Comparison of ENCODE assay signal across 8 cellular contexts in genomic region chr4:54657556-54658313, GRCh38. TPM values are rescaled to one million over a fixed set of nuclear protein-coding genes. Genes with fewer than 3 reads are reported as not detected.
DNase-seq lines count a peak whose midpoint lies in the region; ATAC-seq, FAIRE-seq and TF ChIP-seq lines count a peak whose summit lies in the region.

Gene KIT (plus strand): TSS chr4:54657957. CDS start chr4:54658015, 58 bp downstream.

- WGBS in A549 (ENCODE audit: missing lambda C conversion rate) = no CpG with 5 or more reads among the region's 78 CpGs

- TF ChIP-seq RAD21 in A549 (conservative IDR thresholded peaks at IDR 0.05 in 1 of 2, IDR thresholded peaks at IDR 0.05 in 1 of 2) = no peak

- no peak for FAIRE-seq in A549 (lab: Jason Lieb, UNC)

- TF ChIP-seq EP300 in A549 (IDR thresholded peaks at IDR 0.05) = no peak

- ATAC-seq in A549 (peak in 1 of 2 experiments; percentile 53; a peak in 3 of 6 replicates), GM19372 (IDR thresholded peaks at IDR 0.05; ENCODE audit: low read depth, unreplicated experiment) (peak; percentile 14), HG03469 (IDR thresholded peaks at IDR 0.05; ENCODE audit: unreplicated experiment) (no peak), GM18858 (IDR thresholded peaks at IDR 0.05; ENCODE audit: unreplicated experiment) (no peak)

- H3K9me3 ChIP-seq in A549 (no peaks in the 10 kb centered on the region), neutrophil (no peaks in the 10 kb centered on the region)

- H3K27me3 ChIP-seq in neutrophil = peaks cover 60% of the 10 kb centered on the region

- H3K4me2 ChIP-seq in A549 = peak within 1 kb of the TSS; percentile 81

- no peaks in the 10 kb centered on the region for H3K36me3 ChIP-seq in neutrophil

- H3K4me1 ChIP-seq in A549 = 0 out of 3 replicates have a peak, but pooled peaks cover 3% of the 10 kb centered on the region
- peaks cover 20 to 34% of the 10 kb centered on the region in 2 experiments for H3K4me1 ChIP-seq in neutrophil (ENCODE audit: control insufficient read depth in 1 of 2, insufficient read depth in 1 of 2, low read depth in 1 of 2, low read length in 1 of 2)

- H3K27ac ChIP-seq in A549 = no peak within 1 kb of the TSS
- H3K27ac ChIP-seq in neutrophil = no peak within 1 kb of the TSS

- H3K4me3 ChIP-seq in A549 = peak within 1 kb of the TSS; percentile 41
- peak within 1 kb of the TSS; percentile 40 to 68 for H3K4me3 ChIP-seq in neutrophil (ENCODE audit: low read depth in 1 of 2, low read length in 1 of 2)

- no peak for TF ChIP-seq POLR2A in A549 (IDR thresholded peaks at IDR 0.05; ENCODE audit: low read length)

- CTCF ChIA-PET in A549 (lab: Yijun Ruan, JAX) = no interaction called here

- POLR2A ChIA-PET in A549 (lab: Yijun Ruan, JAX) = no interaction called here

- no peak for TF ChIP-seq CTCF in A549 (IDR thresholded peaks at IDR 0.05)
- no peak for TF ChIP-seq CTCF in neutrophil (IDR thresholded peaks at IDR 0.05)

- DNase-seq in A549 (ENCODE audit: low read depth in 1 of 2, low spot score in 1 of 2) (no peak), NCI-H524 (lab: John Stamatoyannopoulos, UW) (peak; percentile 46 to 75), activated gamma-delta T cell (lab: John Stamatoyannopoulos, UW) (peak; percentile 9), globus pallidus (ENCODE audit: low spot score) (peak; percentile 37)

TF ChIP-seq in A549, 52 proteins besides CTCF, POLR2A, EP300 and RAD21:
- no peak for TF ChIP-seq NFE2L2 (conservative IDR thresholded peaks at IDR 0.05; ENCODE audit: low read length)
- no peak for TF ChIP-seq HOXA7 (CRISPR knock-in tag; IDR thresholded peaks at IDR 0.05)
- no peak for TF ChIP-seq ZNF302 (CRISPR knock-in tag; IDR thresholded peaks at IDR 0.05)
- no peak for TF ChIP-seq TP53 (CRISPR knock-in tag; IDR thresholded peaks at IDR 0.05)
- no peak for TF ChIP-seq BCL3 (IDR thresholded peaks at IDR 0.05)
- no peak for TF ChIP-seq RNF2 (IDR thresholded peaks at IDR 0.05; ENCODE audit: borderline replicate concordance, low read depth)
- no peak for TF ChIP-seq FOSB (CRISPR knock-in tag; IDR thresholded peaks at IDR 0.05)
- no peak for TF ChIP-seq BHLHE40 (IDR thresholded peaks at IDR 0.05; ENCODE audit: low read depth, low read length)
- no peak for TF ChIP-seq HOXB13 (CRISPR knock-in tag; IDR thresholded peaks at IDR 0.05; ENCODE audit: low read depth)
- TF ChIP-seq NPAS2 (CRISPR knock-in tag; IDR thresholded peaks at IDR 0.05; ENCODE audit: borderline replicate concordance) = no peak
- TF ChIP-seq RFX5 (IDR thresholded peaks at IDR 0.05) = no peak
- TF ChIP-seq HES2 (IDR thresholded peaks at IDR 0.05) = no peak
- TF ChIP-seq CBX2 (IDR thresholded peaks at IDR 0.05; ENCODE audit: borderline replicate concordance, low read depth) = no peak
- no peak for TF ChIP-seq PHF8 (IDR thresholded peaks at IDR 0.05; ENCODE audit: borderline replicate concordance, low read depth)
- no peak for TF ChIP-seq SMC3 (IDR thresholded peaks at IDR 0.05)
- TF ChIP-seq USF2 (IDR thresholded peaks at IDR 0.05) = no peak
- no peak for TF ChIP-seq ELK1 (IDR thresholded peaks at IDR 0.05; ENCODE audit: low read depth, low read length)
TF ChIP-seq in A549: peak in this region for 0.

RNA-seq across cellular contexts. Expression of gene KIT, which starts in this region (rescaled TPM):
- polyA plus RNA-seq in A549 (2011; rRNA removed) = not detected in 2 replicates
- polyA plus RNA-seq in A549 (2012; cell fraction: cytosol; rRNA removed) = not detected in 2 replicates
- not detected in 2 replicates for polyA plus RNA-seq in A549 (2012; cell fraction: nucleus; rRNA removed)
- not detected in 3 replicates for polyA plus RNA-seq in A549 (2017; fragmentation: RNase III; extraction: RNeasy Plus Mini Kit Qiagen cat#74134 plus additional on column Dnase treatment)
- polyA minus RNA-seq in A549 (2011; rRNA and poly(A)+ RNA removed) = not detected in 2 replicates

Comparison
In these comparisons a context has a peak if more than half of its experiments do, and no peak if none do; other contexts are left out.
1. DNase-seq: peak in NCI-H524 (2 of 2), activated gamma-delta T cell (single experiment) and globus pallidus (single experiment); none in A549 (0 of 2).